ENCODE assay signal across 8 cellular contexts in genomic region chr7:148501707-148502139, GRCh38.
DNase-seq lines count a peak whose midpoint lies in the region; ATAC-seq, FAIRE-seq and TF ChIP-seq lines count a peak whose summit lies in the region.

No MANE protein-coding gene starts in this region.

- 42% methylated on average over 11 of the region's 11 CpGs for WGBS in esophagus muscularis mucosa
- WGBS in testis, 2 donors, result 4 to 10% methylated on average over 7 to 11 of the region's 11 CpGs

- H3F3A ChIP-seq in MM.1S (ENCODE audit: insufficient read depth, low read length), result peaks cover 9% of the 10 kb centered on the region; the same call in 1 of the 2 replicates

- H3K4me1 ChIP-seq in MM.1S (ENCODE audit: low read length) (peaks cover 6% of the 10 kb centered on the region), esophagus muscularis mucosa (no peaks in the 10 kb centered on the region), testis (no peaks in the 10 kb centered on the region)

- POLR2A ChIA-PET in activated CD4-positive, alpha-beta T cell treated with anti-CD3 and anti-CD28 coated beads, Interleukin-2, amount 10 ng/mL, durations not matched to agents 7 days and 5 days (lab: Charles Lee), result no interaction called here

- H3K4me3 Mint-ChIP-seq in activated CD4-positive, alpha-beta T cell treated with anti-CD3 and anti-CD28 coated beads, Interleukin-2, amount 10 ng/mL, durations not matched to agents 7 days and 5 days, result no peak overlapping the region
- no peak overlapping the region for H3K4me3 Mint-ChIP-seq in natural killer cell

- H3K27me3 Mint-ChIP-seq in activated CD4-positive, alpha-beta T cell treated with anti-CD3 and anti-CD28 coated beads, Interleukin-2, amount 10 ng/mL, durations not matched to agents 7 days and 5 days, result peaks cover 22% of the 10 kb centered on the region
- peaks cover 16 to 30% of the 10 kb centered on the region in 2 donors for H3K27me3 Mint-ChIP-seq in natural killer cell (ENCODE audit: low read depth in 2 of 2)

- CTCF ChIA-PET in activated CD4-positive, alpha-beta T cell treated with anti-CD3 and anti-CD28 coated beads, Interleukin-2, amount 10 ng/mL, durations not matched to agents 7 days and 5 days (lab: Charles Lee), result no interaction called here

- peak overlapping the region; percentile 43; the same call in 1 of the 2 replicates for H3K9ac ChIP-seq in MM.1S (ENCODE audit: low read length)

- TF ChIP-seq EP300 in esophagus muscularis mucosa (IDR thresholded peaks at IDR 0.05), result no peak

- peak overlapping the region; percentile 70 for H2AFZ ChIP-seq in MM.1S (ENCODE audit: low read length)

- H3K27me3 ChIP-seq in MM.1S (replicated peaks; ENCODE audit: insufficient read depth, low read length), result no peaks in the 10 kb centered on the region
- peaks cover 0 to 20% (median 10%) of the 10 kb centered on the region in 4 donors for H3K27me3 ChIP-seq in esophagus muscularis mucosa
- H3K27me3 ChIP-seq in testis, result no peaks in the 10 kb centered on the region

- ATAC-seq in GM21723 (IDR thresholded peaks at IDR 0.05; ENCODE audit: unreplicated experiment) (peak; percentile 64), natural killer cell (no peak)

- no peaks in the 10 kb centered on the region for H3K9me2 ChIP-seq in MM.1S (replicated peaks; ENCODE audit: insufficient read depth, low read length)

- H3K9me3 ChIP-seq in MM.1S (replicated peaks; ENCODE audit: insufficient read depth, low read length) (no peaks in the 10 kb centered on the region), esophagus muscularis mucosa (no peaks in the 10 kb centered on the region), testis (no peaks in the 10 kb centered on the region)

- peak overlapping the region; percentile 44 for H3K4me2 ChIP-seq in MM.1S (ENCODE audit: low read depth, low read length)

- H3K79me2 ChIP-seq in MM.1S (ENCODE audit: low read length), result no peaks in the 10 kb centered on the region

- peak overlapping the region; percentile 41 for H3K4me3 ChIP-seq in MM.1S (ENCODE audit: low read length)
- H3K4me3 ChIP-seq in esophagus muscularis mucosa, result no peak overlapping the region
- peak overlapping the region in 1 of 2 donors; percentile 1 for H3K4me3 ChIP-seq in testis

- H3K4me1 Mint-ChIP-seq in activated CD4-positive, alpha-beta T cell treated with anti-CD3 and anti-CD28 coated beads, Interleukin-2, amount 10 ng/mL, durations not matched to agents 7 days and 5 days, result peaks cover 5% of the 10 kb centered on the region
- peaks cover 0 to 5% of the 10 kb centered on the region in 2 donors for H3K4me1 Mint-ChIP-seq in natural killer cell

- intact Hi-C loops in esophagus muscularis mucosa (cut with DNase I), result no loop called here
- intact Hi-C loops in testis (cut with DNase I; ENCODE audit: low total_unique reads), result loop anchor here (5.0 kb wide), 1 partner anchor 466 kb away; no protein-coding TSS in a partner anchor
- intact Hi-C loops in natural killer cell (cut with micrococcal nuclease), result no loop called here

- no peaks in the 10 kb centered on the region for H3K36me3 Mint-ChIP-seq in activated CD4-positive, alpha-beta T cell treated with anti-CD3 and anti-CD28 coated beads, Interleukin-2, amount 10 ng/mL, durations not matched to agents 7 days and 5 days (ENCODE audit: low read depth)
- no peaks in the 10 kb centered on the region for H3K36me3 Mint-ChIP-seq in natural killer cell

- TF ChIP-seq POLR2A in esophagus muscularis mucosa (IDR thresholded peaks at IDR 0.05; ENCODE audit: low read depth) (no peak), testis (IDR thresholded peaks at IDR 0.05) (no peak)

- no peaks in the 10 kb centered on the region for H4K20me1 ChIP-seq in MM.1S (ENCODE audit: insufficient read depth, low read length)

- DNase-seq in GM18507 (ENCODE audit: extremely low spot score, insufficient read length, low read depth), result no peak
- peak; percentile 92 for DNase-seq in MM.1S
- peak; percentile 37 for DNase-seq in esophagus muscularis mucosa (ENCODE audit: extremely low spot score)
- DNase-seq in testis, result peak; percentile 51
- no peak for DNase-seq in GM19240 (ENCODE audit: insufficient read length, low spot score)
- no peak for DNase-seq in activated CD4-positive, alpha-beta T cell treated with anti-CD3 and anti-CD28 coated beads, Interleukin-2, amount 10 ng/mL, durations not matched to agents 7 days and 5 days
- no peak for DNase-seq in natural killer cell

- no peak overlapping the region for H3K27ac Mint-ChIP-seq in activated CD4-positive, alpha-beta T cell treated with anti-CD3 and anti-CD28 coated beads, Interleukin-2, amount 10 ng/mL, durations not matched to agents 7 days and 5 days
- no peak overlapping the region for H3K27ac Mint-ChIP-seq in natural killer cell

- peak; percentile 70 for FAIRE-seq in GM18507 (lab: Jason Lieb, UNC)

- no peak for TF ChIP-seq CTCF in MM.1S (IDR thresholded peaks at IDR 0.05; ENCODE audit: low read length)
- TF ChIP-seq CTCF in esophagus muscularis mucosa (IDR thresholded peaks at IDR 0.05), result no peak
- no peak for TF ChIP-seq CTCF in testis (IDR thresholded peaks at IDR 0.05)
- no peak for TF ChIP-seq CTCF in natural killer cell (IDR thresholded peaks at IDR 0.05)

- H3K27ac ChIP-seq in MM.1S (ENCODE audit: low read length) (no peak overlapping the region), esophagus muscularis mucosa (replicated peaks in 1 of 4) (no peak overlapping the region), testis (no peak overlapping the region)

- H3K9me3 Mint-ChIP-seq in activated CD4-positive, alpha-beta T cell treated with anti-CD3 and anti-CD28 coated beads, Interleukin-2, amount 10 ng/mL, durations not matched to agents 7 days and 5 days, result no peaks in the 10 kb centered on the region
- no peaks in the 10 kb centered on the region for H3K9me3 Mint-ChIP-seq in natural killer cell

- H3K36me3 ChIP-seq in MM.1S (replicated peaks; ENCODE audit: insufficient read depth, low read length), result no peaks in the 10 kb centered on the region
- H3K36me3 ChIP-seq in esophagus muscularis mucosa, result no peaks in the 10 kb centered on the region
- no peaks in the 10 kb centered on the region for H3K36me3 ChIP-seq in testis (ENCODE audit: low read depth, missing control alignments)

Comparison
In these comparisons a context has a peak if more than half of its experiments do, and no peak if none do; other contexts are left out.
1. DNase-seq: peak in MM.1S (single experiment), esophagus muscularis mucosa (single experiment) and testis (single experiment); none in GM18507 (single experiment), GM19240 (single experiment), activated CD4-positive, alpha-beta T cell treated with anti-CD3 and anti-CD28 coated beads, Interleukin-2, amount 10 ng/mL, durations not matched to agents 7 days and 5 days (single experiment) and natural killer cell (single experiment).